19 cellular contexts compared by ENCODE assay signal in genomic region chrX:101749436-101749835, GRCh38.
DNase-seq lines count a peak whose midpoint lies in the region; ATAC-seq, FAIRE-seq and TF ChIP-seq lines count a peak whose summit lies in the region.
"Had no signal": no experiment of that assay in that cellular context is flagged by ENCODE, and none has a peak within 500 bp of the region (broad histone marks: within the 10 kb centered on the region; RNA-seq: fewer than 3 reads in every experiment).

No MANE protein-coding gene starts in this region.

- no peak for TF ChIP-seq POLR2A in A549 (IDR thresholded peaks at IDR 0.05; ENCODE audit: low read length)
- no peak for TF ChIP-seq POLR2A in endothelial cell of umbilical vein (IDR thresholded peaks at IDR 0.05; ENCODE audit: low read depth, low read length)

- peaks cover 9% of the 10 kb centered on the region for H3K27me3 Mint-ChIP-seq in activated CD4-positive, alpha-beta memory T cell treated with anti-CD3 and anti-CD28 coated beads, Interleukin-2, amount 10 ng/mL, durations not matched to agents 7 days and 5 days

- H3K36me3 Mint-ChIP-seq in activated CD4-positive, alpha-beta memory T cell treated with anti-CD3 and anti-CD28 coated beads, Interleukin-2, amount 10 ng/mL, durations not matched to agents 7 days and 5 days (ENCODE audit: low read depth), result no peaks in the 10 kb centered on the region

- H3K4me1 ChIP-seq in A549 (peaks cover 5% of the 10 kb centered on the region; the same call in 1 of the 3 replicates), endothelial cell of umbilical vein (ENCODE audit: control insufficient read depth, extremely low read depth, insufficient read depth, low read length) (peaks cover 4% of the 10 kb centered on the region)

- H4K20me1 ChIP-seq in endothelial cell of umbilical vein (replicated peaks; ENCODE audit: control insufficient read depth, extremely low read depth, insufficient read depth, low read length), result no peaks in the 10 kb centered on the region

- H3K9me3 Mint-ChIP-seq in activated CD4-positive, alpha-beta memory T cell treated with anti-CD3 and anti-CD28 coated beads, Interleukin-2, amount 10 ng/mL, durations not matched to agents 7 days and 5 days, result no peaks in the 10 kb centered on the region

- CTCF ChIA-PET in A549 (lab: Yijun Ruan, JAX), result interaction anchor here (1.2 kb wide), 1 partner anchor 154 kb away, joined by 3 read pairs; no protein-coding TSS in a partner anchor
- CTCF ChIA-PET in endothelial cell of umbilical vein (lab: Charles Lee), result interaction anchor here (2.0 kb wide), 1 partner anchor 9 kb away, joined by 13 read pairs; no protein-coding TSS in a partner anchor
- CTCF ChIA-PET in activated CD4-positive, alpha-beta memory T cell treated with anti-CD3 and anti-CD28 coated beads, Interleukin-2, amount 10 ng/mL, durations not matched to agents 7 days and 5 days (lab: Charles Lee), result no interaction called here

- no peak for TF ChIP-seq EP300 in A549 (IDR thresholded peaks at IDR 0.05)

- no peaks in the 10 kb centered on the region for H3K9me1 ChIP-seq in endothelial cell of umbilical vein (replicated peaks; ENCODE audit: control insufficient read depth, extremely low read depth, insufficient read depth, low read length)

- H3K27ac ChIP-seq in A549 (no peak overlapping the region), endothelial cell of umbilical vein (ENCODE audit: insufficient read depth, low read depth, low read length) (no peak overlapping the region)

- no peaks in the 10 kb centered on the region for H3K4me1 Mint-ChIP-seq in activated CD4-positive, alpha-beta memory T cell treated with anti-CD3 and anti-CD28 coated beads, Interleukin-2, amount 10 ng/mL, durations not matched to agents 7 days and 5 days

- no peak overlapping the region for H3K27ac Mint-ChIP-seq in activated CD4-positive, alpha-beta memory T cell treated with anti-CD3 and anti-CD28 coated beads, Interleukin-2, amount 10 ng/mL, durations not matched to agents 7 days and 5 days

- H3K4me3 ChIP-seq in A549 (no peak overlapping the region), endothelial cell of umbilical vein (replicated peaks in 1 of 3; ENCODE audit: insufficient read depth in 1 of 3, low read depth in 1 of 3, low read length in 3 of 3) (no peak overlapping the region)

- ATAC-seq in A549 (no peak), HG02840 (IDR thresholded peaks at IDR 0.05; ENCODE audit: low FRiP score, unreplicated experiment) (no peak)
- ATAC-seq: Right ventricle myocardium inferior had no signal

- FAIRE-seq in A549 (lab: Jason Lieb, UNC) (no peak), endothelial cell of umbilical vein (lab: Jason Lieb, UNC) (peak; percentile 77)
- FAIRE-seq: HTR-8/SVneo had no signal

- intact Hi-C loops in endothelial cell of umbilical vein (cut with micrococcal nuclease), result no loop called here

- DNase-seq in A549 (ENCODE audit: low read depth in 1 of 2, low spot score in 1 of 2), result peak in 1 of 2 experiments; percentile 1
- peak; percentile 0 for DNase-seq in EH (ENCODE audit: low read depth)
- DNase-seq in OCI-M1 (lab: John Stamatoyannopoulos, UW), result peak; percentile 23
- DNase-seq in endothelial cell of umbilical vein (ENCODE audit: low read depth, low spot score), result no peak
- no peak for DNase-seq in activated CD4-positive, alpha-beta memory T cell treated with anti-CD3 and anti-CD28 coated beads, Interleukin-2, amount 10 ng/mL, durations not matched to agents 7 days and 5 days
- no peak for DNase-seq in SW480 (ENCODE audit: low spot score)
- no peak for DNase-seq in NCI-H1417 treated with DMSO at 0.1 percent for 48 hours (lab: John Stamatoyannopoulos, UW)
- DNase-seq: AML-193, Calu3, DMS79 treated with DMSO at 0.1 percent for 48 hours, GDM1, HCEC 1CT, NCI-H1092, NCI-H1694, NCI-H69, SK-N-SH had no signal

- no TSS peak for BruUV-seq in endothelial cell of umbilical vein (replicated peaks; lab: Mats Ljungman, UMichigan)

- no peak overlapping the region for H3K4me3 Mint-ChIP-seq in activated CD4-positive, alpha-beta memory T cell treated with anti-CD3 and anti-CD28 coated beads, Interleukin-2, amount 10 ng/mL, durations not matched to agents 7 days and 5 days

- no peaks in the 10 kb centered on the region for H3K27me3 ChIP-seq in endothelial cell of umbilical vein (ENCODE audit: control insufficient read depth in 2 of 2, insufficient read depth in 2 of 2, low read length in 2 of 2)

- POLR2A ChIA-PET in A549 (lab: Yijun Ruan, JAX), result interaction anchor here (1.6 kb wide), 1 partner anchor 183 kb away, joined by 3 read pairs; the partner anchor contains the start of gene ZMAT1
- POLR2A ChIA-PET in endothelial cell of umbilical vein (lab: Charles Lee), result no interaction called here
- POLR2A ChIA-PET in activated CD4-positive, alpha-beta memory T cell treated with anti-CD3 and anti-CD28 coated beads, Interleukin-2, amount 10 ng/mL, durations not matched to agents 7 days and 5 days (lab: Charles Lee), result no interaction called here

- WGBS in A549 (ENCODE audit: missing lambda C conversion rate), result 18% methylated on average over 3 of the region's 3 CpGs

- no peaks in the 10 kb centered on the region for H3K36me3 ChIP-seq in endothelial cell of umbilical vein (ENCODE audit: control insufficient read depth in 2 of 2, extremely low read depth in 1 of 2, insufficient read depth in 2 of 2, low read length in 2 of 2)

- dilution Hi-C loops in endothelial cell of umbilical vein (cut with MboI; ENCODE audit: extremely low pct_ligation_motif_present, low sequenced_read_pairs), result no loop called here

- no peaks in the 10 kb centered on the region for H3K79me2 ChIP-seq in endothelial cell of umbilical vein (ENCODE audit: control insufficient read depth, insufficient read depth, low read length)

- no peak for TF ChIP-seq RAD21 in A549 (conservative IDR thresholded peaks at IDR 0.05 in 1 of 2, IDR thresholded peaks at IDR 0.05 in 1 of 2)

- H3K9ac ChIP-seq in endothelial cell of umbilical vein (replicated peaks; ENCODE audit: extremely low read depth, insufficient read depth, low read length), result no peak overlapping the region
- H3K9ac ChIP-seq: SK-N-SH had no signal

- H3K9me3 ChIP-seq in A549, result no peaks in the 10 kb centered on the region
- no peaks in the 10 kb centered on the region for H3K9me3 ChIP-seq in endothelial cell of umbilical vein (replicated peaks; ENCODE audit: control insufficient read depth, insufficient read depth, low read length)
- H3K9me3 ChIP-seq: SK-N-SH had no signal

- H2AFZ ChIP-seq in endothelial cell of umbilical vein (ENCODE audit: low read depth, low read length), result no peak overlapping the region

- TF ChIP-seq CTCF in A549 (IDR thresholded peaks at IDR 0.05), result no peak
- no peak for TF ChIP-seq CTCF in endothelial cell of umbilical vein (IDR thresholded peaks at IDR 0.05; ENCODE audit: extremely low read depth in 1 of 2, insufficient read depth in 1 of 2, low read depth in 1 of 2, low read length in 2 of 2)

- H3K4me2 ChIP-seq in A549 (peak overlapping the region; percentile 34; the same call in 2 of the 3 replicates), endothelial cell of umbilical vein (ENCODE audit: insufficient read depth, low read length) (no peak overlapping the region)
- H3K4me2 ChIP-seq: SK-N-SH had no signal

TF ChIP-seq in A549, 52 proteins besides CTCF, POLR2A, EP300 and RAD21:
- TF ChIP-seq CBX8 (IDR thresholded peaks at IDR 0.05), result no peak
- TF ChIP-seq FOSL2 (IDR thresholded peaks at IDR 0.05), result no peak
- TF ChIP-seq FOSL2 (CRISPR knock-in tag; IDR thresholded peaks at IDR 0.05), result 0 out of 2 replicates have a peak, but pooled peaks have one; percentile 24
TF ChIP-seq in A549: peak in this region for 1.

TF ChIP-seq in endothelial cell of umbilical vein, 7 proteins besides CTCF, POLR2A, EP300 and RAD21:
- no peak for TF ChIP-seq JUN (IDR thresholded peaks at IDR 0.05; ENCODE audit: borderline replicate concordance, insufficient read depth, insufficient read length, low read depth)
- TF ChIP-seq MAX (IDR thresholded peaks at IDR 0.05; ENCODE audit: insufficient read depth, insufficient read length), result no peak
- no peak for TF ChIP-seq POLR2AphosphoS5 (IDR thresholded peaks at IDR 0.05; ENCODE audit: insufficient read depth, low read depth, low read length)
- peak; percentile 15 for TF ChIP-seq FOS (IDR thresholded peaks at IDR 0.05; ENCODE audit: borderline replicate concordance, insufficient read depth, low read length)

Comparison
In these comparisons a context has a peak if more than half of its experiments do, and no peak if none do; other contexts are left out.
1. DNase-seq: peak in EH (single experiment) and OCI-M1 (single experiment); none in endothelial cell of umbilical vein (single experiment), activated CD4-positive, alpha-beta memory T cell treated with anti-CD3 and anti-CD28 coated beads, Interleukin-2, amount 10 ng/mL, durations not matched to agents 7 days and 5 days (single experiment), SW480 (single experiment) and NCI-H1417 treated with DMSO at 0.1 percent for 48 hours (single experiment).